7 cellular contexts compared by ENCODE assay signal in the genomic region with DNA sequence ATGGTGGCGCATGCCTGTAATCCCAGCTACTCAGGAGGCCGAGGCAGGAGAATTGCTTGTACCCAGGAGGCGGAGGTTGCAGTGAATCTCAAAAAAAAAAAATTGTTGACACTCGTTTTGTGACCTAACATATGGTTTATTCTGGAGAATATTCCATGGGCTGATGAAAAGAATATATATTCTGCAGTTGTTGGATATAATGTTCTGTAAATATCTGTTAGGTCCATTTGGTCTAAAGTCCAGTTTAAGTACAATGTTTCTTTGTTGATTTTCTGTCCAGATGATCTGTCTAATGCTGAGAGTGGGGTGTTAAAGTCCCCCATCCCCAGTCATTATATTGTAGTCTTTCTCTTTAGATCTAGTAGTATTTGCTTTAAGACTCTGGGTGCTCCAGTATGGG.
"Had no signal": no experiment of that assay in that cellular context is flagged by ENCODE, and none has a peak within 500 bp of the region (broad histone marks: within the 10 kb centered on the region; RNA-seq: fewer than 3 reads in every experiment).

No MANE protein-coding gene starts in this region.

- FAIRE-seq: GM12878, GM12891, GM12892, GM18507, GM19239 had no signal

- DNase-seq: GDM1, GF-D8 had no signal

- ATAC-seq: GM12878 had no signal

- H3K4me3 ChIP-seq: GM12878 had no signal
